8 cellular contexts compared by ENCODE assay signal in genomic region chr1:44405804-44406743, GRCh38. TPM values are rescaled to one million over a fixed set of nuclear protein-coding genes. Genes with fewer than 3 reads are reported as not detected.
A peak's percentile ranks its signal among the peaks of the same experiment; 100 is the strongest.
DNase-seq lines count a peak whose midpoint lies in the region; ATAC-seq and TF ChIP-seq lines count a peak whose summit lies in the region.

No MANE protein-coding gene starts in this region.

- intact Hi-C loops in body of pancreas (cut with DNase I): no loop called here
- intact Hi-C loops in left lung (cut with DNase I): no loop called here

- H3K27ac ChIP-seq in body of pancreas (no peak overlapping the region), left lung (no peak overlapping the region)

- no peak for TF ChIP-seq POLR2A in body of pancreas (IDR thresholded peaks at IDR 0.05)

- WGBS in body of pancreas, 2 donors: 1 to 2% methylated on average over 49 to 67 of the region's 67 CpGs

- peaks cover 27% of the 10 kb centered on the region for H3K4me1 Mint-ChIP-seq in stimulated activated naive CD8-positive, alpha-beta T cell treated with anti-CD3 and anti-CD28 coated beads, Interleukin-15, amount 100 ng/mL, for 72 hours

- peak; percentile 37 for DNase-seq in GM10248 (ENCODE audit: extremely low spot score)
- DNase-seq in NCI-H526 treated with DMSO at 0.1 percent for 48 hours (lab: John Stamatoyannopoulos, UW): peak; percentile 82
- no peak for DNase-seq in body of pancreas
- DNase-seq in left lung: peak; percentile 35 to 86
- peak; percentile 41 to 49 for DNase-seq in stimulated activated naive CD8-positive, alpha-beta T cell treated with anti-CD3 and anti-CD28 coated beads, Interleukin-15, amount 100 ng/mL, for 72 hours
- no peak for DNase-seq in CD1c-positive myeloid dendritic cell (ENCODE audit: extremely low spot score)
- DNase-seq in NCI-H524 treated with DMSO at 0.1 percent for 48 hours (lab: John Stamatoyannopoulos, UW): no peak
- no peak for DNase-seq in NCI-H446 (lab: John Stamatoyannopoulos, UW)

- TF ChIP-seq CTCF in GM10248 (IDR thresholded peaks at IDR 0.05; ENCODE audit: control extremely low read depth, extremely low read depth, low read depth, missing control alignments) (no peak), body of pancreas (IDR thresholded peaks at IDR 0.05) (no peak), left lung (IDR thresholded peaks at IDR 0.05) (no peak)

- CTCF ChIA-PET in GM10248 (lab: Yijun Ruan, JAX): no interaction called here

- no peaks in the 10 kb centered on the region for H3K9me3 Mint-ChIP-seq in stimulated activated naive CD8-positive, alpha-beta T cell treated with anti-CD3 and anti-CD28 coated beads, Interleukin-15, amount 100 ng/mL, for 72 hours

- H3K4me1 ChIP-seq in body of pancreas (peaks cover 35% of the 10 kb centered on the region), left lung (peaks cover 20 to 49% of the 10 kb centered on the region in 2 donors)

- H3K9me3 ChIP-seq in body of pancreas (no peaks in the 10 kb centered on the region), left lung (no peaks in the 10 kb centered on the region)

- ATAC-seq in body of pancreas (peak; percentile 41), left lung (peak; percentile 68)
- ATAC-seq in stimulated activated naive CD8-positive, alpha-beta T cell treated with anti-CD3 and anti-CD28 coated beads, Interleukin-15, amount 100 ng/mL, for 72 hours: peak; percentile 75

- H3K27me3 ChIP-seq in body of pancreas (peaks cover 14 to 45% of the 10 kb centered on the region in 2 donors), left lung (peaks cover 83 to 100% of the 10 kb centered on the region in 2 donors)

- H3K27ac Mint-ChIP-seq in stimulated activated naive CD8-positive, alpha-beta T cell treated with anti-CD3 and anti-CD28 coated beads, Interleukin-15, amount 100 ng/mL, for 72 hours: peak overlapping the region in 1 of 2 donors; percentile 9

- H3K4me3 Mint-ChIP-seq in stimulated activated naive CD8-positive, alpha-beta T cell treated with anti-CD3 and anti-CD28 coated beads, Interleukin-15, amount 100 ng/mL, for 72 hours: peak overlapping the region; percentile 89 to 97

- H3K27me3 Mint-ChIP-seq in stimulated activated naive CD8-positive, alpha-beta T cell treated with anti-CD3 and anti-CD28 coated beads, Interleukin-15, amount 100 ng/mL, for 72 hours: peaks cover 25% of the 10 kb centered on the region

- H3K36me3 ChIP-seq in body of pancreas (replicated peaks in 1 of 2; ENCODE audit: insufficient read depth in 1 of 2, low read depth in 2 of 2) (no peaks in the 10 kb centered on the region), left lung (no peaks in the 10 kb centered on the region)

- POLR2A ChIA-PET in GM10248 (lab: Yijun Ruan, JAX): no interaction called here

- H3K4me3 ChIP-seq in body of pancreas (peak overlapping the region in 1 of 2 donors; percentile 10), left lung (peak overlapping the region; percentile 27 to 41)

RNA-seq across cellular contexts. Expression of gene RNF220, which starts 1.0 kb away (rescaled TPM):
- 100 to 1,000 TPM in 1 of 2 donors, 10 to 100 TPM in 1; 85.4 to 124 TPM for total RNA-seq in body of pancreas
- total RNA-seq in left lung: 10 to 100 TPM; 50.8 to 58.9 TPM

RNA-seq across cellular contexts. Expression of gene ERI3, which starts 51.0 kb away (rescaled TPM):
- 10 to 100 TPM; 17.4 to 59.7 TPM for total RNA-seq in body of pancreas
- total RNA-seq in left lung: 10 to 100 TPM; 44.5 to 46.9 TPM

Comparison
In these comparisons a context has a peak if more than half of its experiments do, and no peak if none do; other contexts are left out.
1. DNase-seq: peak in GM10248 (single experiment), NCI-H526 treated with DMSO at 0.1 percent for 48 hours (single experiment), left lung (2 of 2) and stimulated activated naive CD8-positive, alpha-beta T cell treated with anti-CD3 and anti-CD28 coated beads, Interleukin-15, amount 100 ng/mL, for 72 hours (2 of 2); none in body of pancreas (0 of 4), CD1c-positive myeloid dendritic cell (single experiment), NCI-H524 treated with DMSO at 0.1 percent for 48 hours (single experiment) and NCI-H446 (0 of 2).
2. Peak in every context shown above with its lines, with median percentiles within 50 percentile points of each other: ATAC-seq.